9 cellular contexts compared by ENCODE assay signal in the genomic region with DNA sequence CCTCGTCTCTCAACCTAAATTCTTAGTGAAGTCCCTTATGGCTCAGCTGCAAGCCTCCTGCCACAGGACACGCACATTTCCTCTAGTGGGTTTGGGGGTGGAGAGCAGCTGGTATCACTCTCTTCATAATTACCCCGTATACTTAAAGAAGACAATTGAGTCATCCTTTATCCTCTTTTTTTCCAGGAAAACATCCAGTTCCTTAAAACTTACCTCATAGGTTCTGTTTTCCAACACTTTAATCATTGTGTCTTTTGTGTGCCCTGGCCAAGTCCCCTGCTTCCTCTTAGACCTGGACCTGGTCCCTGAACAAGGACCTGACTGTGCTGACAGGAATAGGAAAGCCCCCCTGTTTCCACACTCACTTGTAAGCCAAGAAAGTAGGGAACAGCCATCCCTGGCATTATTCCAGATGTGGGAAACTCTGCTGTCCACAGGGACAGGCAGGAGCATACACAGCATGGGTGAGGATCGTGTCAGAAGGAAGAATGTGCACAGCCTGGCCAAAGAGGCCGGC. TPM values are rescaled to one million over a fixed set of nuclear protein-coding genes. Genes with fewer than 3 reads are reported as not detected.
DNase-seq lines count a peak whose midpoint lies in the region; ATAC-seq and FAIRE-seq lines count a peak whose summit lies in the region.
"Had no signal": no experiment of that assay in that cellular context is flagged by ENCODE, and none has a peak within 500 bp of the region (broad histone marks: within the 10 kb centered on the region; RNA-seq: fewer than 3 reads in every experiment).

No MANE protein-coding gene starts in this region.

- H3K4me1 Mint-ChIP-seq in activated CD4-positive, alpha-beta memory T cell treated with anti-CD3 and anti-CD28 coated beads for 36 hours (ENCODE audit: low read depth), result peaks cover 46% of the 10 kb centered on the region

- H3K36me3 Mint-ChIP-seq in activated CD4-positive, alpha-beta memory T cell treated with anti-CD3 and anti-CD28 coated beads for 36 hours, result no peaks in the 10 kb centered on the region

- H2BK15ac ChIP-seq in mesendoderm (replicated peaks; ENCODE audit: low read depth), result no peak overlapping the region

- no peak overlapping the region for H3K4me3 Mint-ChIP-seq in activated CD4-positive, alpha-beta memory T cell treated with anti-CD3 and anti-CD28 coated beads for 36 hours

- peak overlapping the region in 1 of 2 donors; percentile 63 for H3K27ac ChIP-seq in small intestine (ENCODE audit: low read depth in 1 of 2, low read length in 1 of 2)
- H3K27ac ChIP-seq in mesendoderm (ENCODE audit: low read depth, low read length), result no peak overlapping the region

- no peaks in the 10 kb centered on the region for H3K36me3 ChIP-seq in small intestine (ENCODE audit: control insufficient read depth in 2 of 2, insufficient read depth in 2 of 2, low read length in 2 of 2)
- no peaks in the 10 kb centered on the region for H3K36me3 ChIP-seq in mesendoderm (ENCODE audit: control insufficient read depth, insufficient read depth, low read length)

- H3K27ac Mint-ChIP-seq in activated CD4-positive, alpha-beta memory T cell treated with anti-CD3 and anti-CD28 coated beads for 36 hours, result peak overlapping the region; percentile 70

- no peak for ATAC-seq in GM21367 (IDR thresholded peaks at IDR 0.05; ENCODE audit: unreplicated experiment)

- no peak overlapping the region for H3K23ac ChIP-seq in mesendoderm (ENCODE audit: low read length)

- peak; percentile 26 for DNase-seq in NK-92 treated with Interleukin-12 subunit alpha and Interleukin-12 subunit beta, amount 100 ng/mL, for 24 hours (lab: John Stamatoyannopoulos, UW)
- DNase-seq in NK-92 (lab: John Stamatoyannopoulos, UW; ENCODE audit: unreplicated experiment) (no peak), glomerular visceral epithelial cell (ENCODE audit: extremely low spot score) (peak; percentile 68), small intestine (peak; percentile 22), mesendoderm (no peak), NCI-H2196 (lab: John Stamatoyannopoulos, UW; ENCODE audit: unreplicated experiment) (no peak)
- peak; percentile 42 for DNase-seq in activated CD4-positive, alpha-beta memory T cell treated with anti-CD3 and anti-CD28 coated beads for 36 hours

- POLR2A ChIA-PET in activated CD4-positive, alpha-beta memory T cell treated with anti-CD3 and anti-CD28 coated beads for 36 hours (lab: Charles Lee), result interaction anchor here (1.5 kb wide), 1 partner anchor 9 kb away, joined by 5 read pairs; no protein-coding TSS in a partner anchor

- intact Hi-C loops in activated CD4-positive, alpha-beta memory T cell treated with anti-CD3 and anti-CD28 coated beads for 36 hours (cut with micrococcal nuclease), result loop anchor here (2.0 kb wide), 1 partner anchor 16 kb away; no protein-coding TSS in a partner anchor

- H2AK5ac ChIP-seq in mesendoderm (ENCODE audit: low read length), result no peak overlapping the region

- H3K27me3 ChIP-seq in small intestine (ENCODE audit: control insufficient read depth in 2 of 2, insufficient read depth in 2 of 2, low read length in 2 of 2), result no peaks in the 10 kb centered on the region
- no peaks in the 10 kb centered on the region for H3K27me3 ChIP-seq in mesendoderm (ENCODE audit: insufficient read depth, low read length, poor library complexity)

- FAIRE-seq in small intestine (lab: Jason Lieb, UNC), result no peak
- FAIRE-seq: A204.1 had no signal

- WGBS in small intestine, 3 donors, result 41 to 71% (median 64%) methylated on average over 5 of the region's 5 CpGs
- no CpG with 5 or more reads among the region's 5 CpGs for WGBS in mesendoderm (ENCODE audit: extremely low coverage, insufficient coverage, low lambda C conversion rate)

- no peak overlapping the region for H2BK120ac ChIP-seq in mesendoderm (ENCODE audit: low read depth, low read length)

- H3K18ac ChIP-seq in mesendoderm (ENCODE audit: low read length), result no peak overlapping the region

- H3K4me1 ChIP-seq in small intestine (ENCODE audit: control insufficient read depth in 2 of 2, insufficient read depth in 1 of 2, low read depth in 1 of 2, low read length in 1 of 2), result no peaks in the 10 kb centered on the region
- no peaks in the 10 kb centered on the region for H3K4me1 ChIP-seq in mesendoderm (ENCODE audit: control insufficient read depth, low read depth, low read length)

- H3K4me2 ChIP-seq in mesendoderm (ENCODE audit: low read length), result no peak overlapping the region

- CTCF ChIA-PET in activated CD4-positive, alpha-beta memory T cell treated with anti-CD3 and anti-CD28 coated beads for 36 hours (lab: Charles Lee), result interaction anchor here (0.7 to 1.6 kb wide), 3 partner anchors 9 to 48 kb away, joined by 3 to 4 read pairs (median 3); no protein-coding TSS in a partner anchor

- no peaks in the 10 kb centered on the region for H3K79me1 ChIP-seq in mesendoderm (ENCODE audit: low read length)

- no peaks in the 10 kb centered on the region for H3K9me3 ChIP-seq in small intestine (ENCODE audit: control insufficient read depth, low read depth)

- H3K9me3 Mint-ChIP-seq in activated CD4-positive, alpha-beta memory T cell treated with anti-CD3 and anti-CD28 coated beads for 36 hours, result no peaks in the 10 kb centered on the region

- no peak overlapping the region for H3K4me3 ChIP-seq in small intestine (ENCODE audit: low read depth in 1 of 2, low read length in 2 of 2)
- H3K4me3 ChIP-seq in mesendoderm (ENCODE audit: low read length), result no peak overlapping the region

- H3K56ac ChIP-seq in mesendoderm (ENCODE audit: low read length), result no peak overlapping the region

- H4K8ac ChIP-seq in mesendoderm (ENCODE audit: low read depth, low read length), result no peak overlapping the region

- no peaks in the 10 kb centered on the region for H3K79me2 ChIP-seq in mesendoderm (ENCODE audit: control insufficient read depth, insufficient read depth, low read length)

- H2BK5ac ChIP-seq in mesendoderm (ENCODE audit: low read length), result no peak overlapping the region

- H3K4ac ChIP-seq in mesendoderm (ENCODE audit: low read depth, low read length), result no peak overlapping the region

- H3K27me3 Mint-ChIP-seq in activated CD4-positive, alpha-beta memory T cell treated with anti-CD3 and anti-CD28 coated beads for 36 hours, result no peaks in the 10 kb centered on the region

- H3K9ac ChIP-seq in mesendoderm (ENCODE audit: low read length), result no peak overlapping the region

- H4K5ac ChIP-seq in mesendoderm (ENCODE audit: low read length), result no peak overlapping the region

RNA-seq across cellular contexts. Expression of a gene that starts 42.3 kb away (rescaled TPM):
- 10 to 100 TPM; 13.5 to 15.6 TPM for total RNA-seq in activated CD4-positive, alpha-beta memory T cell treated with anti-CD3 and anti-CD28 coated beads for 36 hours
- 10 to 100 TPM in 1 of 3 donors, 1 to 10 TPM in 2; 8.1 to 17.1 (median 8.6) TPM for polyA plus RNA-seq in small intestine
- 35.0 TPM for polyA plus RNA-seq in mesendoderm (2013, experiment 1 of 2)
- polyA plus RNA-seq in mesendoderm (2013, experiment 2 of 2), result 35.1 TPM

RNA-seq across cellular contexts. Expression of a gene that starts 52.1 kb away (rescaled TPM):
- total RNA-seq in activated CD4-positive, alpha-beta memory T cell treated with anti-CD3 and anti-CD28 coated beads for 36 hours, result 10 to 100 TPM; 52.4 to 52.6 TPM
- 1 to 10 TPM; 1.0 to 2.2 (median 1.1) TPM for polyA plus RNA-seq in small intestine
- polyA plus RNA-seq in mesendoderm (2013, experiment 1 of 2), result 0.14 TPM
- polyA plus RNA-seq in mesendoderm (2013, experiment 2 of 2), result 0.32 TPM

Comparison
In these comparisons a context has a peak if more than half of its experiments do, and no peak if none do; other contexts are left out.
1. DNase-seq: peak in NK-92 treated with Interleukin-12 subunit alpha and Interleukin-12 subunit beta, amount 100 ng/mL, for 24 hours (single experiment), activated CD4-positive, alpha-beta memory T cell treated with anti-CD3 and anti-CD28 coated beads for 36 hours (single experiment), glomerular visceral epithelial cell (single experiment) and small intestine (single experiment); none in NK-92 (single experiment), mesendoderm (single experiment) and NCI-H2196 (single experiment).